ENCODE assay signal across 11 cellular contexts in the genomic region with DNA sequence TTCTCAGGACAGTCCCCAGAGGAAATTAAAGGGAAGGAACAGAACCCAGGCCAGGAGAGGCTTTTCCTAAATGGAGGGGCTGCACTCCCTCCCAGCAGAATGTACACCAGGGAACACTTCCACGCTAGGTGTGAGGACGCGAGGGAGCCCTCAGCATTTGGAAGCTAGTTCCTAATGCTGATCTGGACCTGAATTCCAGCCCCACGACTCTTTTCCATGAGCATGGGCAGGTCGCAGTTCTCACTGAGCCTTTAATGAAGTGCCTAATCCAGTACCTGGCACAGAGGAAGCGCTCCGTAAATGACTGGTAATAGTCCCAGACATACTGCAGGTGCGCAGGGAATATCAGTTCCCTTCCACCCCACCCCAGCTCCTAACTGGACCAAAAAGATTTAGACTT. TPM values are rescaled to one million over a fixed set of nuclear protein-coding genes. Genes with fewer than 3 reads are reported as not detected.
DNase-seq lines count a peak whose midpoint lies in the region; ATAC-seq and TF ChIP-seq lines count a peak whose summit lies in the region.
"Had no signal": no experiment of that assay in that cellular context is flagged by ENCODE, and none has a peak within 500 bp of the region (broad histone marks: within the 10 kb centered on the region; RNA-seq: fewer than 3 reads in every experiment).

No MANE protein-coding gene starts in this region.

- H3K27ac Mint-ChIP-seq in CD14-positive monocyte = peak overlapping the region; percentile 96 to 99 (median 99)
- no peak overlapping the region for H3K27ac Mint-ChIP-seq in activated naive CD8-positive, alpha-beta T cell treated with anti-CD3 and anti-CD28 coated beads, Interleukin-2, amount 50 U/mL, for 24 hours

- H3K36me3 ChIP-seq in mucosa of stomach (ENCODE audit: control insufficient read depth, insufficient read depth, low read length) = no peaks in the 10 kb centered on the region

- H3K4me3 Mint-ChIP-seq in CD14-positive monocyte = peak overlapping the region; percentile 91 to 95
- H3K4me3 Mint-ChIP-seq in activated naive CD8-positive, alpha-beta T cell treated with anti-CD3 and anti-CD28 coated beads, Interleukin-2, amount 50 U/mL, for 24 hours = peak overlapping the region; percentile 79

- H3K36me3 Mint-ChIP-seq in CD14-positive monocyte = peaks cover 31% of the 10 kb centered on the region in 2 donors
- no peaks in the 10 kb centered on the region for H3K36me3 Mint-ChIP-seq in activated naive CD8-positive, alpha-beta T cell treated with anti-CD3 and anti-CD28 coated beads, Interleukin-2, amount 50 U/mL, for 24 hours (ENCODE audit: low read depth)

- H3K4me1 Mint-ChIP-seq in CD14-positive monocyte = peaks cover 72% of the 10 kb centered on the region
- peaks cover 17% of the 10 kb centered on the region for H3K4me1 Mint-ChIP-seq in activated naive CD8-positive, alpha-beta T cell treated with anti-CD3 and anti-CD28 coated beads, Interleukin-2, amount 50 U/mL, for 24 hours

- peaks cover 16% of the 10 kb centered on the region for H3K27me3 ChIP-seq in mucosa of stomach (ENCODE audit: control insufficient read depth, insufficient read depth, low read length)

- in situ Hi-C loops in KBM-7 (cut with MboI; ENCODE audit: low pct_unique_long_range_greater_than_20kb, low sequenced_read_pairs) = no loop called here

- peak overlapping the region; percentile 38 for H3K9ac ChIP-seq in mucosa of stomach (ENCODE audit: low read length)

- intact Hi-C loops in CD14-positive monocyte (cut with micrococcal nuclease) = loop anchor here in 1 of 2 donors (10.0 kb wide), 3 partner anchors 90 to 410 kb away; no protein-coding TSS in a partner anchor

- peaks cover 0 to 5% (median 0%) of the 10 kb centered on the region in 7 donors for H3K9me3 Mint-ChIP-seq in CD14-positive monocyte
- H3K9me3 Mint-ChIP-seq in activated naive CD8-positive, alpha-beta T cell treated with anti-CD3 and anti-CD28 coated beads, Interleukin-2, amount 50 U/mL, for 24 hours = no peaks in the 10 kb centered on the region

- peak overlapping the region; percentile 85 for H3K4me3 ChIP-seq in GM12864 (ENCODE audit: low read depth, low read length)
- H3K4me3 ChIP-seq in mucosa of stomach (ENCODE audit: low read length) = peak overlapping the region; percentile 47

- TF ChIP-seq CTCF in CD14-positive monocyte (IDR thresholded peaks at IDR 0.05) = no peak
- no peak for TF ChIP-seq CTCF in GM12864 (IDR thresholded peaks at IDR 0.05; ENCODE audit: low read depth, low read length, missing control alignments)

- no peaks in the 10 kb centered on the region for H3K9me3 ChIP-seq in mucosa of stomach (ENCODE audit: control insufficient read depth, low read length)

- no peak for DNase-seq in CD14-positive monocyte (ENCODE audit: low spot score)
- no peak for DNase-seq in GM12864 (ENCODE audit: low read depth)
- no peak for DNase-seq in activated naive CD8-positive, alpha-beta T cell treated with anti-CD3 and anti-CD28 coated beads, Interleukin-2, amount 50 U/mL, for 24 hours
- DNase-seq in SKM-1 treated with dmso at 0.1 percent for 144 hours (lab: John Stamatoyannopoulos, UW; ENCODE audit: unreplicated experiment) = no peak
- DNase-seq in A172 (ENCODE audit: low spot score) = no peak
- DNase-seq in KBM-7 = no peak
- DNase-seq in DMS 273 treated with DMSO at 0.1 percent for 48 hours (lab: John Stamatoyannopoulos, UW) = no peak
- DNase-seq: activated CD4-positive, alpha-beta T cell treated with anti-CD3 and anti-CD28 coated beads, Interleukin-2, amount 50 U/mL, for 48 hours; DMS153; SIG-M5 had no signal

- no peak for ATAC-seq in activated naive CD8-positive, alpha-beta T cell treated with anti-CD3 and anti-CD28 coated beads, Interleukin-2, amount 50 U/mL, for 24 hours

- H3K4me1 ChIP-seq in mucosa of stomach (ENCODE audit: control insufficient read depth, insufficient read depth, low read length) = peaks cover 12% of the 10 kb centered on the region

- peaks cover 20 to 21% (median 21%) of the 10 kb centered on the region in 3 donors for H3K27me3 Mint-ChIP-seq in CD14-positive monocyte (ENCODE audit: low read depth in 3 of 3)
- peaks cover 43% of the 10 kb centered on the region for H3K27me3 Mint-ChIP-seq in activated naive CD8-positive, alpha-beta T cell treated with anti-CD3 and anti-CD28 coated beads, Interleukin-2, amount 50 U/mL, for 24 hours

RNA-seq across cellular contexts. Expression of gene ALOX5, which starts 1.1 kb away (rescaled TPM):
- polyA plus RNA-seq in CD14-positive monocyte = 100 to 1,000 TPM; 223 to 272 TPM
- total RNA-seq in A172 (2014; rRNA removed; shearing (Covaris generic)) = 0.43 and 2.0 TPM in 2 replicates

RNA-seq across cellular contexts. Expression of gene OR13A1, which starts 59.7 kb away (rescaled TPM):
- polyA plus RNA-seq in CD14-positive monocyte = under 1 TPM in 1 of 2 donors, not detected in 1; 0.14 TPM
- total RNA-seq in A172 (2014; rRNA removed; shearing (Covaris generic)) = not detected in 2 replicates
